1 cellular context compared by ENCODE assay signal in genomic region chr4:107809236-107809635, GRCh38.
TF ChIP-seq lines count a peak whose summit lies in the region.

No MANE protein-coding gene starts in this region.

TF ChIP-seq in HepG2, 621 proteins besides CTCF, POLR2A, EP300 and RAD21:
- TF ChIP-seq PBX2 (CRISPR knock-in tag; IDR thresholded peaks at IDR 0.05) = no peak
- no peak for TF ChIP-seq GMEB2 (CRISPR knock-in tag; IDR thresholded peaks at IDR 0.05; ENCODE audit: low read depth)
- TF ChIP-seq MXD3 (CRISPR knock-in tag; IDR thresholded peaks at IDR 0.05) = no peak
- TF ChIP-seq ZNF543 (CRISPR knock-in tag; IDR thresholded peaks at IDR 0.05) = no peak
- TF ChIP-seq TERF1 (CRISPR knock-in tag; IDR thresholded peaks at IDR 0.05) = no peak
- no peak for TF ChIP-seq IKZF1 (IDR thresholded peaks at IDR 0.05)
- no peak for TF ChIP-seq TFAP4 (IDR thresholded peaks at IDR 0.05; ENCODE audit: borderline replicate concordance, low read depth)
- TF ChIP-seq TEAD2 (CRISPR knock-in tag; IDR thresholded peaks at IDR 0.05) = no peak
TF ChIP-seq in HepG2: peak in this region for 0.
